ENCODE assay signal across 1 cellular context in genomic region chr11:74592441-74593362, GRCh38.
TF ChIP-seq lines count a peak whose summit lies in the region.

Gene POLD3 (plus strand): TSS chr11:74592582. CDS start chr11:74592659, 77 bp downstream.

TF ChIP-seq in K562, 482 proteins besides CTCF, POLR2A, EP300 and RAD21 (continued from another document and continues in another):
- TF ChIP-seq, protein P1, sequence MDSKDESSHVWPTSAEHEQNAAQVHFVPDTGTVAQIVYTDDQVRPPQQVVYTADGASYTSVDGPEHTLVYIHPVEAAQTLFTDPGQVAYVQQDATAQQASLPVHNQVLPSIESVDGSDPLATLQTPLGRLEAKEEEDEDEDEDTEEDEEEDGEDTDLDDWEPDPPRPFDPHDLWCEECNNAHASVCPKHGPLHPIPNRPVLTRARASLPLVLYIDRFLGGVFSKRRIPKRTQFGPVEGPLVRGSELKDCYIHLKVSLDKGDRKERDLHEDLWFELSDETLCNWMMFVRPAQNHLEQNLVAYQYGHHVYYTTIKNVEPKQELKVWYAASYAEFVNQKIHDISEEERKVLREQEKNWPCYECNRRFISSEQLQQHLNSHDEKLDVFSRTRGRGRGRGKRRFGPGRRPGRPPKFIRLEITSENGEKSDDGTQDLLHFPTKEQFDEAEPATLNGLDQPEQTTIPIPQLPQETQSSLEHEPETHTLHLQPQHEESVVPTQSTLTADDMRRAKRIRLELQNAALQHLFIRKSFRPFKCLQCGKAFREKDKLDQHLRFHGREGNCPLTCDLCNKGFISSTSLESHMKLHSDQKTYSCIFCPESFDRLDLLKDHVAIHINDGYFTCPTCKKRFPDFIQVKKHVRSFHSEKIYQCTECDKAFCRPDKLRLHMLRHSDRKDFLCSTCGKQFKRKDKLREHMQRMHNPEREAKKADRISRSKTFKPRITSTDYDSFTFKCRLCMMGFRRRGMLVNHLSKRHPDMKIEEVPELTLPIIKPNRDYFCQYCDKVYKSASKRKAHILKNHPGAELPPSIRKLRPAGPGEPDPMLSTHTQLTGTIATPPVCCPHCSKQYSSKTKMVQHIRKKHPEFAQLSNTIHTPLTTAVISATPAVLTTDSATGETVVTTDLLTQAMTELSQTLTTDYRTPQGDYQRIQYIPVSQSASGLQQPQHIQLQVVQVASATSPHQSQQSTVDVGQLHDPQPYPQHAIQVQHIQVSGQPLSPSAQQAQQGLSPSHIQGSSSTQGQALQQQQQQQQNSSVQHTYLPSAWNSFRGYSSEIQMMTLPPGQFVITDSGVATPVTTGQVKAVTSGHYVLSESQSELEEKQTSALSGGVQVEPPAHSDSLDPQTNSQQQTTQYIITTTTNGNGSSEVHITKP (IDR thresholded peaks at IDR 0.05; ENCODE audit: partially characterized antibody) = peak; percentile 18
- TF ChIP-seq MYC (IDR thresholded peaks at IDR 0.05; ENCODE audit: low read depth, low read length) = peak; percentile 35
- no peak for TF ChIP-seq MYC (CRISPR knock-in tag; IDR thresholded peaks at IDR 0.05; ENCODE audit: borderline replicate concordance, low read depth)
- peak; percentile 48; the same call in 1 of the 2 replicates for TF ChIP-seq NFRKB (IDR thresholded peaks at IDR 0.05; ENCODE audit: low read depth)
- peak; percentile 99 for TF ChIP-seq MTA3 (IDR thresholded peaks at IDR 0.05; ENCODE audit: borderline replicate concordance)
- TF ChIP-seq KDM1A (IDR thresholded peaks at IDR 0.05) = peak; percentile 81 to 84
- TF ChIP-seq ZNF239 (CRISPR knock-in tag; IDR thresholded peaks at IDR 0.05) = no peak
- peak; percentile 89 for TF ChIP-seq CREM (IDR thresholded peaks at IDR 0.05; ENCODE audit: low read depth)
- TF ChIP-seq WHSC1 (IDR thresholded peaks at IDR 0.05; ENCODE audit: low read length) = no peak
- TF ChIP-seq COPS2 (conservative IDR thresholded peaks at IDR 0.05) = no peak
- TF ChIP-seq POLR2B (IDR thresholded peaks at IDR 0.05; ENCODE audit: low read depth, partially characterized antibody) = peak; percentile 28
- no peak for TF ChIP-seq GTF2F1 (IDR thresholded peaks at IDR 0.05; ENCODE audit: low read depth, low read length)
- peak; percentile 72 for TF ChIP-seq POLR2H (tag; IDR thresholded peaks at IDR 0.05; ENCODE audit: low read depth)
- no peak for TF ChIP-seq HDAC3 (IDR thresholded peaks at IDR 0.05; ENCODE audit: borderline replicate concordance, partially characterized antibody)
- no peak; the same call in 1 of the 2 replicates for TF ChIP-seq SAFB (IDR thresholded peaks at IDR 0.05; ENCODE audit: borderline replicate concordance, low read depth, low read length)
- 0 out of 2 replicates have a peak, but pooled peaks have one; percentile 50 for TF ChIP-seq ZBTB17 (CRISPR knock-in tag; IDR thresholded peaks at IDR 0.05)
- peak; percentile 51; the same call in 1 of the 2 replicates for TF ChIP-seq C11orf30 (IDR thresholded peaks at IDR 0.05; ENCODE audit: low read depth)
- no peak for TF ChIP-seq TFAM (CRISPR knock-in tag; conservative IDR thresholded peaks at IDR 0.05)
- TF ChIP-seq, protein P2, sequence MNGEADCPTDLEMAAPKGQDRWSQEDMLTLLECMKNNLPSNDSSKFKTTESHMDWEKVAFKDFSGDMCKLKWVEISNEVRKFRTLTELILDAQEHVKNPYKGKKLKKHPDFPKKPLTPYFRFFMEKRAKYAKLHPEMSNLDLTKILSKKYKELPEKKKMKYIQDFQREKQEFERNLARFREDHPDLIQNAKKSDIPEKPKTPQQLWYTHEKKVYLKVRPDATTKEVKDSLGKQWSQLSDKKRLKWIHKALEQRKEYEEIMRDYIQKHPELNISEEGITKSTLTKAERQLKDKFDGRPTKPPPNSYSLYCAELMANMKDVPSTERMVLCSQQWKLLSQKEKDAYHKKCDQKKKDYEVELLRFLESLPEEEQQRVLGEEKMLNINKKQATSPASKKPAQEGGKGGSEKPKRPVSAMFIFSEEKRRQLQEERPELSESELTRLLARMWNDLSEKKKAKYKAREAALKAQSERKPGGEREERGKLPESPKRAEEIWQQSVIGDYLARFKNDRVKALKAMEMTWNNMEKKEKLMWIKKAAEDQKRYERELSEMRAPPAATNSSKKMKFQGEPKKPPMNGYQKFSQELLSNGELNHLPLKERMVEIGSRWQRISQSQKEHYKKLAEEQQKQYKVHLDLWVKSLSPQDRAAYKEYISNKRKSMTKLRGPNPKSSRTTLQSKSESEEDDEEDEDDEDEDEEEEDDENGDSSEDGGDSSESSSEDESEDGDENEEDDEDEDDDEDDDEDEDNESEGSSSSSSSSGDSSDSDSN (IDR thresholded peaks at IDR 0.05; ENCODE audit: borderline replicate concordance in 1 of 2, low read depth in 2 of 2, low read length in 2 of 2) = peak in 1 of 2 experiments; percentile 50; a peak in 1 of 4 replicates
- TF ChIP-seq MYNN (IDR thresholded peaks at IDR 0.05) = no peak
- TF ChIP-seq MYNN (CRISPR knock-in tag; IDR thresholded peaks at IDR 0.05) = no peak
- TF ChIP-seq CEBPG (CRISPR knock-in tag; IDR thresholded peaks at IDR 0.05) = peak; percentile 75
- TF ChIP-seq CEBPG (tag; conservative IDR thresholded peaks at IDR 0.05 in 1 of 2, IDR thresholded peaks at IDR 0.05 in 1 of 2) = peak; percentile 84 to 96
- TF ChIP-seq BRD9 (IDR thresholded peaks at IDR 0.05; ENCODE audit: low read depth, partially characterized antibody) = no peak
- peak; percentile 54 for TF ChIP-seq KDM5B (IDR thresholded peaks at IDR 0.05; ENCODE audit: insufficient replicate concordance, low read depth, low read length)
- TF ChIP-seq ZNF232 (CRISPR knock-in tag; IDR thresholded peaks at IDR 0.05) = 0 out of 2 replicates have a peak, but pooled peaks have one; percentile 20
- peak; percentile 75; the same call in 1 of the 2 replicates for TF ChIP-seq ARID4B (CRISPR knock-in tag; IDR thresholded peaks at IDR 0.05)
- no peak for TF ChIP-seq PATZ1 (CRISPR knock-in tag; IDR thresholded peaks at IDR 0.05; ENCODE audit: borderline replicate concordance)
- 0 out of 2 replicates have a peak, but pooled peaks have one; percentile 10 for TF ChIP-seq IRF9 (tag; IDR thresholded peaks at IDR 0.05)
- TF ChIP-seq, protein P3, sequence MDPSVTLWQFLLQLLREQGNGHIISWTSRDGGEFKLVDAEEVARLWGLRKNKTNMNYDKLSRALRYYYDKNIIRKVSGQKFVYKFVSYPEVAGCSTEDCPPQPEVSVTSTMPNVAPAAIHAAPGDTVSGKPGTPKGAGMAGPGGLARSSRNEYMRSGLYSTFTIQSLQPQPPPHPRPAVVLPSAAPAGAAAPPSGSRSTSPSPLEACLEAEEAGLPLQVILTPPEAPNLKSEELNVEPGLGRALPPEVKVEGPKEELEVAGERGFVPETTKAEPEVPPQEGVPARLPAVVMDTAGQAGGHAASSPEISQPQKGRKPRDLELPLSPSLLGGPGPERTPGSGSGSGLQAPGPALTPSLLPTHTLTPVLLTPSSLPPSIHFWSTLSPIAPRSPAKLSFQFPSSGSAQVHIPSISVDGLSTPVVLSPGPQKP (CRISPR knock-in tag; IDR thresholded peaks at IDR 0.05) = no peak
- TF ChIP-seq SIN3B (IDR thresholded peaks at IDR 0.05; ENCODE audit: low read depth) = 0 out of 2 replicates have a peak, but pooled peaks have one; percentile 53
- peak; percentile 59 for TF ChIP-seq HMGN3 (IDR thresholded peaks at IDR 0.05; ENCODE audit: borderline replicate concordance, extremely low read depth, insufficient read length, low read depth, low read length)
- peak; percentile 97 for TF ChIP-seq RFX1 (IDR thresholded peaks at IDR 0.05)
- peak; percentile 47 to 65; a peak in 3 of 4 replicates for TF ChIP-seq FOXK2 (conservative IDR thresholded peaks at IDR 0.05 in 1 of 2, IDR thresholded peaks at IDR 0.05 in 1 of 2; ENCODE audit: low read depth in 2 of 2)
- 0 out of 2 replicates have a peak, but pooled peaks have one; percentile 49 for TF ChIP-seq POLR2AphosphoS5 (IDR thresholded peaks at IDR 0.05; ENCODE audit: control insufficient read depth, insufficient read depth, low read depth, low read length)
- no peak for TF ChIP-seq SRSF9 (IDR thresholded peaks at IDR 0.05; ENCODE audit: borderline replicate concordance, low read depth, low read length)
